ENCODE assay signal across 15 cellular contexts in genomic region chr3:12983326-12983725, GRCh38.
DNase-seq lines count a peak whose midpoint lies in the region; ATAC-seq and TF ChIP-seq lines count a peak whose summit lies in the region.
"Had no signal": no experiment of that assay in that cellular context is flagged by ENCODE, and none has a peak within 500 bp of the region (broad histone marks: within the 10 kb centered on the region; RNA-seq: fewer than 3 reads in every experiment).

No MANE protein-coding gene starts in this region.

- H3K36me3 ChIP-seq in Loucy (ENCODE audit: insufficient read depth, low read length) (no peaks in the 10 kb centered on the region; the same call in 1 of the 2 replicates), breast epithelium (no peaks in the 10 kb centered on the region)
- H3K36me3 ChIP-seq: brain microvascular endothelial cell, left ventricle myocardium inferior, right atrium auricular region had no signal

- DNase-seq in naive B cell = no peak
- no peak for DNase-seq in T-helper 2 cell treated with Interferon-gamma antibody and Interleukin-4, amounts not matched to agents 5 μg/mL and 100 μg/mL, for 36 hours (ENCODE audit: low spot score)
- DNase-seq in kidney glomerular epithelial cell (lab: John Stamatoyannopoulos, UW) = no peak
- no peak for DNase-seq in middle frontal gyrus (ENCODE audit: extremely low spot score, low spot score)
- DNase-seq in breast epithelium (ENCODE audit: low spot score in 2 of 2) = no peak
- DNase-seq: brain microvascular endothelial cell; H9; left ventricle myocardium inferior; nephron progenitor cell; stimulated activated CD4-positive, alpha-beta T cell treated with anti-CD3 and anti-CD28 coated beads, Interleukin-4, amount 100 ng/mL, for 1 hour had no signal

- H3K27ac Mint-ChIP-seq in naive B cell = peak overlapping the region in 5 of 6 donors; percentile 49 to 93 (median 90)
- H3K27ac Mint-ChIP-seq in T-helper 2 cell treated with Interferon-gamma antibody and Interleukin-4, amounts not matched to agents 5 μg/mL and 100 μg/mL, for 36 hours = no peak overlapping the region
- H3K27ac Mint-ChIP-seq: H9, nephron progenitor cell had no signal

- H3K4me3 ChIP-seq in Loucy (ENCODE audit: low read length, poor library complexity, severe bottlenecking) (peak overlapping the region; percentile 62), breast epithelium (no peak overlapping the region)
- H3K4me3 ChIP-seq: left ventricle myocardium inferior, right atrium auricular region had no signal

- no peak overlapping the region for H2AFZ ChIP-seq in Loucy (ENCODE audit: low read length)

- intact Hi-C loops in breast epithelium (cut with DNase I; ENCODE audit: low total_unique reads) = no loop called here

- peaks cover 58 to 87% (median 84%) of the 10 kb centered on the region in 3 donors for H3K4me1 Mint-ChIP-seq in naive B cell
- peaks cover 17% of the 10 kb centered on the region for H3K4me1 Mint-ChIP-seq in T-helper 2 cell treated with Interferon-gamma antibody and Interleukin-4, amounts not matched to agents 5 μg/mL and 100 μg/mL, for 36 hours (ENCODE audit: low read depth)

- H3K79me2 ChIP-seq in Loucy (ENCODE audit: insufficient read depth, low read length) = peaks cover 66% of the 10 kb centered on the region

- peak overlapping the region in 3 of 8 donors; percentile 42 to 62 (median 49) for H3K4me3 Mint-ChIP-seq in naive B cell
- H3K4me3 Mint-ChIP-seq in T-helper 2 cell treated with Interferon-gamma antibody and Interleukin-4, amounts not matched to agents 5 μg/mL and 100 μg/mL, for 36 hours = no peak overlapping the region
- H3K4me3 Mint-ChIP-seq: H9, nephron progenitor cell had no signal

- no peaks in the 10 kb centered on the region for H3K9me3 Mint-ChIP-seq in naive B cell
- H3K9me3 Mint-ChIP-seq in T-helper 2 cell treated with Interferon-gamma antibody and Interleukin-4, amounts not matched to agents 5 μg/mL and 100 μg/mL, for 36 hours = no peaks in the 10 kb centered on the region

- H3F3A ChIP-seq in Loucy (ENCODE audit: low read depth) = peaks cover 8% of the 10 kb centered on the region

- H3K27ac ChIP-seq in breast epithelium = no peak overlapping the region
- H3K27ac ChIP-seq: brain microvascular endothelial cell, C4-2B had no signal

- no peak for TF ChIP-seq POLR2A in breast epithelium (IDR thresholded peaks at IDR 0.05)

- no peaks in the 10 kb centered on the region for H3K27me3 Mint-ChIP-seq in naive B cell
- H3K27me3 Mint-ChIP-seq in T-helper 2 cell treated with Interferon-gamma antibody and Interleukin-4, amounts not matched to agents 5 μg/mL and 100 μg/mL, for 36 hours (ENCODE audit: low read depth) = no peaks in the 10 kb centered on the region

- H4K20me1 ChIP-seq in Loucy (ENCODE audit: insufficient read depth, low read length, poor library complexity, severe bottlenecking) = no peaks in the 10 kb centered on the region

- H3K9me2 ChIP-seq in Loucy (replicated peaks; ENCODE audit: low read depth, low read length) = no peaks in the 10 kb centered on the region

- peak overlapping the region; percentile 62 for H3K9ac ChIP-seq in Loucy (ENCODE audit: low read depth, low read length, poor library complexity, severe bottlenecking)

- ATAC-seq in GM18511 (IDR thresholded peaks at IDR 0.05; ENCODE audit: unreplicated experiment) (peak; percentile 21), GM21423 (IDR thresholded peaks at IDR 0.05; ENCODE audit: unreplicated experiment) (peak; percentile 7), naive B cell (ENCODE audit: low read depth in 2 of 2) (no peak)

- H3K4me1 ChIP-seq in Loucy (ENCODE audit: insufficient read depth, low read length, poor library complexity, severe bottlenecking) (peaks cover 58% of the 10 kb centered on the region), breast epithelium (no peaks in the 10 kb centered on the region)

- H3K36me3 Mint-ChIP-seq in naive B cell = peaks cover 0 to 7% of the 10 kb centered on the region in 2 donors
- H3K36me3 Mint-ChIP-seq in T-helper 2 cell treated with Interferon-gamma antibody and Interleukin-4, amounts not matched to agents 5 μg/mL and 100 μg/mL, for 36 hours (ENCODE audit: low read depth) = peaks cover 6% of the 10 kb centered on the region

- peak overlapping the region; percentile 80 for H3K4me2 ChIP-seq in Loucy (ENCODE audit: low read depth, low read length, poor library complexity, severe bottlenecking)

- no peaks in the 10 kb centered on the region for H3K27me3 ChIP-seq in Loucy (ENCODE audit: insufficient read depth, low read length, poor library complexity, severe bottlenecking)
- no peaks in the 10 kb centered on the region for H3K27me3 ChIP-seq in breast epithelium
- H3K27me3 ChIP-seq: right atrium auricular region had no signal

- no peak for TF ChIP-seq CTCF in Loucy (conservative IDR thresholded peaks at IDR 0.05; ENCODE audit: low read length)
- no peak for TF ChIP-seq CTCF in breast epithelium (IDR thresholded peaks at IDR 0.05)

- H3K9me3 ChIP-seq in Loucy (ENCODE audit: insufficient read depth, low read depth, low read length) (no peaks in the 10 kb centered on the region), breast epithelium (no peaks in the 10 kb centered on the region)
- H3K9me3 ChIP-seq: left ventricle myocardium inferior, right atrium auricular region had no signal

Comparison
In these comparisons a context has a peak if more than half of its experiments do, and no peak if none do; other contexts are left out.
1. ATAC-seq: peak in GM18511 (single experiment) and GM21423 (single experiment); none in naive B cell (0 of 2).